8 cellular contexts compared by ENCODE assay signal in the genomic region with DNA sequence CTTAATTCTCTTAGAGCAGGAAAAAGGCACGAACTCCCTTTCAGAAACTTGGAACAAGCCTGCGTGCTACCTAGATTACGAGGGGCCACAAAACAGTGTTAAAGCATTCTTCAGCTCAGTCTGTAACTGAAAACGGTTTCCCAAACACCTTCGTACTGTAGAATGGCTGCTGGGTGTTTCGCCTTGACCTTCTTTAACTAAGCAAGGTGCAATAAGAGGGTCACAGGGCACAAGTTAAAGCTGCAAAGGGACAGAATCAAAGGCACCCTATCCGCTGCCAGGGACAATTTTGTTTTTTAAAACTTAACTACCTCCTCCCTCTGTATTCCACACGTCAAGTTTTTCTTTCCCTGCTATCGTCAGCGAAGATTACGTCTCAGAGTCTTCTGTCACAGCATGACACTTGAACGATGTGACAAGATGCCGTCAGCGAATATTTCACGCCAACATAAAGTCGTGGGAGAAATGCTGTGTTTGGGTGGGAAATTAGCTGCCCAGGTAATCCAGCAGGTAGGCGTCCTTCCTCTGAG. TPM values are rescaled to one million over a fixed set of nuclear protein-coding genes. Genes with fewer than 3 reads are reported as not detected.
DNase-seq lines count a peak whose midpoint lies in the region; ATAC-seq and TF ChIP-seq lines count a peak whose summit lies in the region.

No MANE protein-coding gene starts in this region.

- in situ Hi-C loops in KBM-7 (cut with MboI; ENCODE audit: low pct_unique_long_range_greater_than_20kb, low sequenced_read_pairs) = no loop called here

- TF ChIP-seq POLR2A in sigmoid colon (IDR thresholded peaks at IDR 0.05) = no peak

- ATAC-seq in GM19023 (IDR thresholded peaks at IDR 0.05; ENCODE audit: unreplicated experiment) = peak; percentile 4
- peak in 1 of 2 donors; percentile 16 for ATAC-seq in activated naive CD4-positive, alpha-beta T cell treated with anti-CD3 and anti-CD28 coated beads, Interleukin-2, amount 50 U/mL, for 72 hours
- peak in 1 of 2 donors; percentile 3 for ATAC-seq in right cardiac atrium
- no peak for ATAC-seq in GM19452 (IDR thresholded peaks at IDR 0.05; ENCODE audit: unreplicated experiment)
- ATAC-seq in GM18520 (IDR thresholded peaks at IDR 0.05; ENCODE audit: unreplicated experiment) = no peak

- H3K9me3 ChIP-seq in right cardiac atrium (ENCODE audit: control insufficient read depth, low read length) (no peaks in the 10 kb centered on the region), sigmoid colon (no peaks in the 10 kb centered on the region)

- no peak for TF ChIP-seq CTCF in BJ (IDR thresholded peaks at IDR 0.05; ENCODE audit: insufficient read depth, low read depth, low read length)
- TF ChIP-seq CTCF in sigmoid colon (IDR thresholded peaks at IDR 0.05) = no peak

- CTCF ChIA-PET in BJ (lab: Yijun Ruan, JAX) = interaction anchor here (1.0 to 1.7 kb wide), 2 partner anchors 25 to 51 kb away, joined by 3 read pairs; no protein-coding TSS in a partner anchor

- H3K9me3 Mint-ChIP-seq in activated naive CD4-positive, alpha-beta T cell treated with anti-CD3 and anti-CD28 coated beads, Interleukin-2, amount 50 U/mL, for 72 hours = no peaks in the 10 kb centered on the region

- H3K27ac ChIP-seq in right cardiac atrium (ENCODE audit: low read length) = peak overlapping the region; percentile 79
- H3K27ac ChIP-seq in sigmoid colon = peak overlapping the region; percentile 91 to 96 (median 94)

- H3K36me3 ChIP-seq in BJ (ENCODE audit: control insufficient read depth, insufficient read depth, low read length) = no peaks in the 10 kb centered on the region
- peaks cover 0 to 16% (median 0%) of the 10 kb centered on the region in 4 donors for H3K36me3 ChIP-seq in sigmoid colon

- under 1% methylated on average over 17 of the region's 17 CpGs for WGBS in right cardiac atrium
- 1 to 2% methylated on average over 17 of the region's 17 CpGs for WGBS in sigmoid colon, 2 donors

- H3K4me1 ChIP-seq in right cardiac atrium (ENCODE audit: control insufficient read depth, insufficient read depth, low read length) = no peaks in the 10 kb centered on the region
- peaks cover 0 to 38% (median 19%) of the 10 kb centered on the region in 4 donors for H3K4me1 ChIP-seq in sigmoid colon

- TF ChIP-seq EP300 in sigmoid colon (IDR thresholded peaks at IDR 0.05) = no peak

- H3K36me3 Mint-ChIP-seq in activated naive CD4-positive, alpha-beta T cell treated with anti-CD3 and anti-CD28 coated beads, Interleukin-2, amount 50 U/mL, for 72 hours = peaks cover 0 to 4% of the 10 kb centered on the region in 2 donors

- no peak for DNase-seq in BJ (ENCODE audit: low read depth)
- DNase-seq in KBM-7 = peak; percentile 32
- peak in 1 of 2 donors; percentile 5 for DNase-seq in activated naive CD4-positive, alpha-beta T cell treated with anti-CD3 and anti-CD28 coated beads, Interleukin-2, amount 50 U/mL, for 72 hours (ENCODE audit: low spot score in 2 of 2)
- no peak for DNase-seq in right cardiac atrium
- DNase-seq in sigmoid colon = no peak

- intact Hi-C loops in right cardiac atrium (cut with DNase I) (loop anchor here in 2 of 4 donors (5.0 to 10.0 kb wide), 2 partner anchors 54 to 56 kb away; partner anchors contain the start of genes MBLAC2 (in 2 of the 2) and POLR3G (in 2 of the 2)), sigmoid colon (cut with DNase I) (loop anchor here (1.0 to 10.0 kb wide), 4 partner anchors 54 to 1644 kb away; partner anchors contain the start of genes CETN3, MBLAC2, MEF2C and POLR3G)

- POLR2A ChIA-PET in BJ (lab: Charles Lee) = no interaction called here

- peak overlapping the region; percentile 84 to 94 for H3K27ac Mint-ChIP-seq in activated naive CD4-positive, alpha-beta T cell treated with anti-CD3 and anti-CD28 coated beads, Interleukin-2, amount 50 U/mL, for 72 hours

- H3K4me3 ChIP-seq in BJ (ENCODE audit: low read depth, low read length) = peak overlapping the region; percentile 93
- peak overlapping the region; percentile 70 for H3K4me3 ChIP-seq in right cardiac atrium (ENCODE audit: low read length)
- H3K4me3 ChIP-seq in sigmoid colon = peak overlapping the region; percentile 70 to 95 (median 88)

- H3K27me3 ChIP-seq in BJ (ENCODE audit: control insufficient read depth, insufficient read depth, low read length) (peaks cover 4% of the 10 kb centered on the region), right cardiac atrium (ENCODE audit: control insufficient read depth, insufficient read depth) (peaks cover 1% of the 10 kb centered on the region), sigmoid colon (no peaks in the 10 kb centered on the region)

RNA-seq across cellular contexts. Expression of gene LYSMD3, which starts 0.6 kb away (rescaled TPM):
- polyA plus RNA-seq in BJ (2011; rRNA removed) (5.5 and 13.2 TPM in 2 replicates), right cardiac atrium (10.6 TPM), sigmoid colon (10 to 100 TPM in 1 of 3 donors, 1 to 10 TPM in 2; 8.0 to 10.4 (median 9.0) TPM)
- 6.1 and 6.6 TPM in 2 replicates for polyA minus RNA-seq in BJ (2011; rRNA and poly(A)+ RNA removed)
- 10 to 100 TPM; 13.8 to 18.1 TPM for total RNA-seq in activated naive CD4-positive, alpha-beta T cell treated with anti-CD3 and anti-CD28 coated beads, Interleukin-2, amount 50 U/mL, for 72 hours
- total RNA-seq in right cardiac atrium (10 to 100 TPM; 19.5 to 34.0 (median 24.9) TPM), sigmoid colon (10 to 100 TPM; 15.5 to 23.7 (median 19.2) TPM)

RNA-seq across cellular contexts. Expression of gene ADGRV1, which starts 29.8 kb away (rescaled TPM):
- 0.13 and 0.15 TPM in 2 replicates for polyA plus RNA-seq in BJ (2011; rRNA removed)
- polyA minus RNA-seq in BJ (2011; rRNA and poly(A)+ RNA removed) = not detected in 2 replicates
- total RNA-seq in activated naive CD4-positive, alpha-beta T cell treated with anti-CD3 and anti-CD28 coated beads, Interleukin-2, amount 50 U/mL, for 72 hours = under 1 TPM in 1 of 2 donors, not detected in 1; 0.16 TPM
- 1 to 10 TPM in 1 of 4 donors, under 1 TPM in 3; 0.26 to 1.1 (median 0.52) TPM for total RNA-seq in right cardiac atrium
- 0.05 TPM for polyA plus RNA-seq in right cardiac atrium
- 1 to 10 TPM in 1 of 4 donors, under 1 TPM in 3; 0.54 to 1.1 (median 0.74) TPM for total RNA-seq in sigmoid colon
- polyA plus RNA-seq in sigmoid colon = 1 to 10 TPM in 1 of 3 donors, under 1 TPM in 1, not detected in 1; 0.60 to 2.1 TPM

RNA-seq across cellular contexts. Expression of gene POLR3G, which starts 54.1 kb away (rescaled TPM):
- polyA plus RNA-seq in BJ (2011; rRNA removed) (0.87 and 2.2 TPM in 2 replicates), right cardiac atrium (0.52 TPM), sigmoid colon (1 to 10 TPM in 2 of 3 donors, under 1 TPM in 1; 0.46 to 2.4 (median 1.8) TPM)
- polyA minus RNA-seq in BJ (2011; rRNA and poly(A)+ RNA removed) = 0.82 and 2.1 TPM in 2 replicates
- total RNA-seq in activated naive CD4-positive, alpha-beta T cell treated with anti-CD3 and anti-CD28 coated beads, Interleukin-2, amount 50 U/mL, for 72 hours = 10 to 100 TPM in 1 of 2 donors, 1 to 10 TPM in 1; 6.2 to 11.7 TPM
- total RNA-seq in right cardiac atrium (1 to 10 TPM in 1 of 4 donors, under 1 TPM in 3; 0.83 to 1.4 (median 0.97) TPM), sigmoid colon (1 to 10 TPM; 1.1 to 5.8 (median 2.6) TPM)

RNA-seq across cellular contexts. Expression of gene MBLAC2, which starts 54.2 kb away (rescaled TPM):
- polyA plus RNA-seq in BJ (2011; rRNA removed) = 1.7 and 2.7 TPM in 2 replicates
- polyA minus RNA-seq in BJ (2011; rRNA and poly(A)+ RNA removed) = 1.8 and 2.0 TPM in 2 replicates
- 1 to 10 TPM in 1 of 2 donors, under 1 TPM in 1; 0.98 to 4.1 TPM for total RNA-seq in activated naive CD4-positive, alpha-beta T cell treated with anti-CD3 and anti-CD28 coated beads, Interleukin-2, amount 50 U/mL, for 72 hours
- 1 to 10 TPM; 2.6 to 4.6 (median 4.3) TPM for total RNA-seq in right cardiac atrium
- 2.3 TPM for polyA plus RNA-seq in right cardiac atrium
- 1 to 10 TPM; 4.9 to 7.1 (median 6.1) TPM for total RNA-seq in sigmoid colon
- polyA plus RNA-seq in sigmoid colon = 1 to 10 TPM in 2 of 3 donors, under 1 TPM in 1; 0.92 to 2.8 (median 2.4) TPM
